In the genomic region with DNA sequence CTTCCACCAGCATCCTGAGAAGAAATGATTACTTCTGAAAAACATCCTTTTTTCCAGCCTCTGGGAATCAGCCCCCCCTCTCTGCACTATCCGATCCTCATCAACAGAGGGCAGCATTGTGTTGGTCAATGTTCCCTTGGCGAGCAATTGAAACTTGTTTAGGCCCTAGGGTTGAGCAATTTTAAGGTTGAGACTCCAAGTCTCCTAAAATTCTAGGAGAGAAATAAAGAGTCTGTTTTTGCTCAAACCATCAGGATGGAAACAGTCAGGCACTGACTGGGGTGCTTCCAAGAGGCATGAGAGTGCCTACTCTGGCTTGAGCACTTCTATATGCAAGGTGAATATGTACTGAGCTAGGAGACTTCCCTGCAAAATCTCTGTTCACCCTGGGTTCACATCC, we compare ENCODE assay signal across 8 cellular contexts. TPM values are rescaled to one million over a fixed set of nuclear protein-coding genes. Genes with fewer than 3 reads are reported as not detected.
DNase-seq lines count a peak whose midpoint lies in the region; TF ChIP-seq lines count a peak whose summit lies in the region.

No MANE protein-coding gene starts in this region.

- POLR2A ChIA-PET in HEK293 (lab: Yijun Ruan, JAX): no interaction called here

- no peak for TF ChIP-seq CTCF in HEK293 (tag by site-specific recombination; IDR thresholded peaks at IDR 0.05)
- TF ChIP-seq CTCF in WERI-Rb-1 (IDR thresholded peaks at IDR 0.05; ENCODE audit: low read depth, low read length): peak; percentile 75
- peak; percentile 86 for TF ChIP-seq CTCF in foreskin fibroblast (IDR thresholded peaks at IDR 0.05; ENCODE audit: low read depth, low read length)

- H3K4me3 ChIP-seq in HEK293 (ENCODE audit: low read depth, low read length) (no peak overlapping the region), WERI-Rb-1 (ENCODE audit: low read depth, low read length) (no peak overlapping the region), foreskin fibroblast (ENCODE audit: low read depth in 1 of 2, low read length in 2 of 2) (no peak overlapping the region)

- CTCF ChIA-PET in HEK293 (lab: Yijun Ruan, JAX): interaction anchor here (0.6 to 3.1 kb wide), 42 partner anchors 9 to 545 kb away, joined by 3 to 35 read pairs (median 4); a partner anchor contains a TSS

- H3K9me3 ChIP-seq in HEK293 (ENCODE audit: control insufficient read depth, insufficient read depth, low read depth, low read length) (no peaks in the 10 kb centered on the region), WERI-Rb-1 (ENCODE audit: severe bottlenecking) (no peaks in the 10 kb centered on the region)

- H3K36me3 ChIP-seq in HEK293 (ENCODE audit: control insufficient read depth in 2 of 2, insufficient read depth in 1 of 2, low read length in 2 of 2) (no peaks in the 10 kb centered on the region), WERI-Rb-1 (no peaks in the 10 kb centered on the region)

- H3K27me3 ChIP-seq in WERI-Rb-1 (ENCODE audit: insufficient read depth, low read depth, severe bottlenecking): no peaks in the 10 kb centered on the region

- no peak overlapping the region for H3K27ac ChIP-seq in HEK293 (ENCODE audit: extremely low read depth, low read depth, low read length)
- H3K27ac ChIP-seq in WERI-Rb-1: no peak overlapping the region

- no peaks in the 10 kb centered on the region for H3K4me1 ChIP-seq in HEK293 (ENCODE audit: control insufficient read depth, insufficient read depth, low read length)

- peak; percentile 85 for DNase-seq in AG08395 (ENCODE audit: low spot score)
- DNase-seq in GM04503 (ENCODE audit: low read depth): peak; percentile 20
- peak; percentile 62 for DNase-seq in LoVo (ENCODE audit: low spot score)
- DNase-seq in WERI-Rb-1: peak; percentile 39
- peak; percentile 41 to 81 for DNase-seq in foreskin fibroblast
- peak; percentile 26 for DNase-seq in occipital lobe (lab: John Stamatoyannopoulos, UW)
- DNase-seq in stimulated activated naive CD4-positive, alpha-beta T cell treated with Interleukin-2 at 50 U/mL for 16 hours (lab: John Stamatoyannopoulos, UW): no peak

TF ChIP-seq in HEK293, 187 proteins besides CTCF, POLR2A, EP300 and RAD21:
- TF ChIP-seq ZNF10 (tag by site-specific recombination; IDR thresholded peaks at IDR 0.05) (no peak), ZBTB48 (tag by site-specific recombination; IDR thresholded peaks at IDR 0.05) (no peak), ZNF843 (tag by site-specific recombination; IDR thresholded peaks at IDR 0.05) (no peak), ZNF24 (tag by site-specific recombination; IDR thresholded peaks at IDR 0.05) (no peak), ZNF654 (tag by site-specific recombination; IDR thresholded peaks at IDR 0.05; ENCODE audit: low read depth) (peak; percentile 86), ZNF670 (tag by site-specific recombination; IDR thresholded peaks at IDR 0.05; ENCODE audit: low read depth) (no peak)
- TF ChIP-seq, protein P1, sequence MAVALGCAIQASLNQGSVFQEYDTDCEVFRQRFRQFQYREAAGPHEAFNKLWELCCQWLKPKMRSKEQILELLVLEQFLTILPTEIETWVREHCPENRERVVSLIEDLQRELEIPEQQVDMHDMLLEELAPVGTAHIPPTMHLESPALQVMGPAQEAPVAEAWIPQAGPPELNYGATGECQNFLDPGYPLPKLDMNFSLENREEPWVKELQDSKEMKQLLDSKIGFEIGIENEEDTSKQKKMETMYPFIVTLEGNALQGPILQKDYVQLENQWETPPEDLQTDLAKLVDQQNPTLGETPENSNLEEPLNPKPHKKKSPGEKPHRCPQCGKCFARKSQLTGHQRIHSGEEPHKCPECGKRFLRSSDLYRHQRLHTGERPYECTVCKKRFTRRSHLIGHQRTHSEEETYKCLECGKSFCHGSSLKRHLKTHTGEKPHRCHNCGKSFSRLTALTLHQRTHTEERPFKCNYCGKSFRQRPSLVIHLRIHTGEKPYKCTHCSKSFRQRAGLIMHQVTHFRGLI (tag by site-specific recombination; IDR thresholded peaks at IDR 0.05): no peak
- TF ChIP-seq, protein P2, sequence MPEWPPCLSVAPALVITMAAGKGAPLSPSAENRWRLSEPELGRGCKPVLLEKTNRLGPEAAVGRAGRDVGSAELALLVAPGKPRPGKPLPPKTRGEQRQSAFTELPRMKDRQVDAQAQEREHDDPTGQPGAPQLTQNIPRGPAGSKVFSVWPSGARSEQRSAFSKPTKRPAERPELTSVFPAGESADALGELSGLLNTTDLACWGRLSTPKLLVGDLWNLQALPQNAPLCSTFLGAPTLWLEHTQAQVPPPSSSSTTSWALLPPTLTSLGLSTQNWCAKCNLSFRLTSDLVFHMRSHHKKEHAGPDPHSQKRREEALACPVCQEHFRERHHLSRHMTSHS (tag by site-specific recombination; IDR thresholded peaks at IDR 0.05): no peak

RNA-seq across cellular contexts. Expression of a gene that starts 12.4 kb away (rescaled TPM):
- 84.7 TPM for total RNA-seq in occipital lobe
